In genomic region chr3:194194757-194195086, GRCh38 we compare ENCODE assay signal across 19 cellular contexts. TPM values are rescaled to one million over a fixed set of nuclear protein-coding genes. Genes with fewer than 3 reads are reported as not detected.
A peak's percentile ranks its signal among the peaks of the same experiment; 100 is the strongest.
DNase-seq lines count a peak whose midpoint lies in the region; ATAC-seq, FAIRE-seq and TF ChIP-seq lines count a peak whose summit lies in the region.
"Had no signal": no experiment of that assay in that cellular context is flagged by ENCODE, and none has a peak within 500 bp of the region (broad histone marks: within the 10 kb centered on the region; RNA-seq: fewer than 3 reads in every experiment).

No MANE protein-coding gene starts in this region.

- intact Hi-C loops in activated B cell treated with CpG ODN at 0.5 μM for 24 hours (cut with micrococcal nuclease) (loop anchor here (2.0 kb wide), 1 partner anchor 224 kb away; no protein-coding TSS in a partner anchor), K562 (cut with micrococcal nuclease) (no loop called here), left ventricle myocardium superior (cut with micrococcal nuclease) (no loop called here)
- intact Hi-C loops in activated T-helper 2 cell treated with anti-CD3 and anti-CD28 coated beads, Interferon-gamma antibody, Interleukin-2, Interleukin-4, amounts not matched to agents 10 μg/mL and 5 μg/mL and 100 μg/mL, durations not matched to agents 14 hours and 24 hours and 36 hours (cut with micrococcal nuclease): no loop called here

- FAIRE-seq in K562 (lab: Jason Lieb, UNC): peak; percentile 62
- FAIRE-seq: HTR-8/SVneo had no signal

- H3K36me3 Mint-ChIP-seq in activated B cell treated with CpG ODN at 0.5 μM for 24 hours (ENCODE audit: low read depth): no peaks in the 10 kb centered on the region
- no peaks in the 10 kb centered on the region for H3K36me3 Mint-ChIP-seq in stimulated activated memory B cell treated with anti-CD40 and anti-IgM and Interleukin-4, amounts not matched to agents 10 μg/mL and 1 μg/mL and 100 μg/mL, for 72 hours
- H3K36me3 Mint-ChIP-seq in activated T-helper 2 cell treated with anti-CD3 and anti-CD28 coated beads, Interferon-gamma antibody, Interleukin-2, Interleukin-4, amounts not matched to agents 10 μg/mL and 5 μg/mL and 100 μg/mL, durations not matched to agents 14 hours and 24 hours and 36 hours (ENCODE audit: low read depth): no peaks in the 10 kb centered on the region

- 93% methylated on average over 1 of the region's 1 CpG for WGBS in K562 (ENCODE audit: insufficient coverage, low coverage, missing lambda C conversion rate)

- TF ChIP-seq POLR2A in K562 (conservative IDR thresholded peaks at IDR 0.05): no peak

- no peaks in the 10 kb centered on the region for H4K20me1 ChIP-seq in K562 (replicated peaks; ENCODE audit: control insufficient read depth, insufficient read depth, low read length)

- TF ChIP-seq EP300 in K562 (IDR thresholded peaks at IDR 0.05; ENCODE audit: low read length): no peak

- peak overlapping the region; percentile 29 for H3K4me3 Mint-ChIP-seq in activated B cell treated with CpG ODN at 0.5 μM for 24 hours
- H3K4me3 Mint-ChIP-seq in stimulated activated memory B cell treated with anti-CD40 and anti-IgM and Interleukin-4, amounts not matched to agents 10 μg/mL and 1 μg/mL and 100 μg/mL, for 72 hours: peak overlapping the region; percentile 49
- no peak overlapping the region for H3K4me3 Mint-ChIP-seq in activated T-helper 2 cell treated with anti-CD3 and anti-CD28 coated beads, Interferon-gamma antibody, Interleukin-2, Interleukin-4, amounts not matched to agents 10 μg/mL and 5 μg/mL and 100 μg/mL, durations not matched to agents 14 hours and 24 hours and 36 hours (ENCODE audit: low read depth)

- H3K27me3 Mint-ChIP-seq in activated B cell treated with CpG ODN at 0.5 μM for 24 hours: peaks cover 4% of the 10 kb centered on the region
- H3K27me3 Mint-ChIP-seq in stimulated activated memory B cell treated with anti-CD40 and anti-IgM and Interleukin-4, amounts not matched to agents 10 μg/mL and 1 μg/mL and 100 μg/mL, for 72 hours: no peaks in the 10 kb centered on the region
- peaks cover 18% of the 10 kb centered on the region for H3K27me3 Mint-ChIP-seq in activated T-helper 2 cell treated with anti-CD3 and anti-CD28 coated beads, Interferon-gamma antibody, Interleukin-2, Interleukin-4, amounts not matched to agents 10 μg/mL and 5 μg/mL and 100 μg/mL, durations not matched to agents 14 hours and 24 hours and 36 hours (ENCODE audit: low read depth)

- DNase-seq in NCI-H82 (lab: John Stamatoyannopoulos, UW) (peak; percentile 63), NCI-H82 treated with DMSO at 0.1 percent for 48 hours (lab: John Stamatoyannopoulos, UW; ENCODE audit: unreplicated experiment) (no peak), activated B cell treated with CpG ODN at 0.5 μM for 24 hours (no peak), K562 (ENCODE audit: extremely low read depth in 1 of 4, low spot score in 3 of 4) (peak in 3 of 4 experiments; percentile 28 to 62 (median 39)), DMS53 treated with DMSO at 0.1 percent for 48 hours (lab: John Stamatoyannopoulos, UW; ENCODE audit: unreplicated experiment) (no peak), left ventricle myocardium superior (no peak)
- no peak for DNase-seq in activated T-helper 2 cell treated with anti-CD3 and anti-CD28 coated beads, Interferon-gamma antibody, Interleukin-2, Interleukin-4, amounts not matched to agents 10 μg/mL and 5 μg/mL and 100 μg/mL, durations not matched to agents 14 hours and 24 hours and 36 hours (ENCODE audit: low spot score)
- DNase-seq: COR-L47, DMS153, MM.1S, NCI-H1105, NCI-H187, NCI-H446, NCI-H748 treated with DMSO at 0.1 percent for 48 hours had no signal

- H2AFZ ChIP-seq in K562 (ENCODE audit: low read depth, low read length): peak overlapping the region; percentile 90

- no peaks in the 10 kb centered on the region for H3K36me3 ChIP-seq in K562 (ENCODE audit: control insufficient read depth, insufficient read depth, low read length)

- H3K27ac Mint-ChIP-seq in activated B cell treated with CpG ODN at 0.5 μM for 24 hours: peak overlapping the region; percentile 74
- H3K27ac Mint-ChIP-seq in stimulated activated memory B cell treated with anti-CD40 and anti-IgM and Interleukin-4, amounts not matched to agents 10 μg/mL and 1 μg/mL and 100 μg/mL, for 72 hours: peak overlapping the region; percentile 64
- H3K27ac Mint-ChIP-seq in activated T-helper 2 cell treated with anti-CD3 and anti-CD28 coated beads, Interferon-gamma antibody, Interleukin-2, Interleukin-4, amounts not matched to agents 10 μg/mL and 5 μg/mL and 100 μg/mL, durations not matched to agents 14 hours and 24 hours and 36 hours: no peak overlapping the region

- no peaks in the 10 kb centered on the region for H3K27me3 ChIP-seq in K562 (ENCODE audit: control insufficient read depth in 2 of 2, insufficient read depth in 2 of 2, low read length in 2 of 2)

- ATAC-seq in activated B cell treated with CpG ODN at 0.5 μM for 24 hours (ENCODE audit: low read depth) (no peak), K562 (peak; percentile 58), left ventricle myocardium superior (no peak)
- no peak for ATAC-seq in stimulated activated memory B cell treated with anti-CD40 and anti-IgM and Interleukin-4, amounts not matched to agents 10 μg/mL and 1 μg/mL and 100 μg/mL, for 72 hours
- ATAC-seq: HCT116 had no signal

- in situ Hi-C loops in K562 (cut with MboI): no loop called here

- no peak for TF ChIP-seq RAD21 in K562 (CRISPR knock-in tag; conservative IDR thresholded peaks at IDR 0.05 in 1 of 2, IDR thresholded peaks at IDR 0.05 in 1 of 2)

- no peaks in the 10 kb centered on the region for H3K9me3 Mint-ChIP-seq in activated B cell treated with CpG ODN at 0.5 μM for 24 hours
- no peaks in the 10 kb centered on the region for H3K9me3 Mint-ChIP-seq in stimulated activated memory B cell treated with anti-CD40 and anti-IgM and Interleukin-4, amounts not matched to agents 10 μg/mL and 1 μg/mL and 100 μg/mL, for 72 hours
- H3K9me3 Mint-ChIP-seq in activated T-helper 2 cell treated with anti-CD3 and anti-CD28 coated beads, Interferon-gamma antibody, Interleukin-2, Interleukin-4, amounts not matched to agents 10 μg/mL and 5 μg/mL and 100 μg/mL, durations not matched to agents 14 hours and 24 hours and 36 hours: no peaks in the 10 kb centered on the region

- H3K79me2 ChIP-seq in K562 (ENCODE audit: control insufficient read depth, insufficient read depth, low read length): no peaks in the 10 kb centered on the region

- H3K9me1 ChIP-seq in K562 (ENCODE audit: control insufficient read depth, insufficient read depth, low read length): no peaks in the 10 kb centered on the region

- no peaks in the 10 kb centered on the region for H3K9me3 ChIP-seq in K562 (replicated peaks; ENCODE audit: control insufficient read depth, insufficient read depth, low read depth, low read length)

- peak overlapping the region in 1 of 2 experiments; percentile 32; a peak in 2 of 4 replicates for H3K9ac ChIP-seq in K562 (ENCODE audit: insufficient read depth in 1 of 2, low read depth in 2 of 2, low read length in 2 of 2)

- CTCF ChIA-PET in activated B cell treated with CpG ODN at 0.5 μM for 24 hours (lab: Charles Lee): interaction anchor here (0.9 kb wide), 1 partner anchor 121 kb away, joined by 3 read pairs; no protein-coding TSS in a partner anchor
- CTCF ChIA-PET in K562 (lab: Yijun Ruan, JAX; ENCODE audit: low intra/inter-chr PET ratio): no interaction called here

- BruUV-seq in K562 (replicated peaks; lab: Mats Ljungman, UMichigan): no TSS peak

- H3K4me3 ChIP-seq in K562: no peak overlapping the region

- H3K27ac ChIP-seq in K562 (ENCODE audit: extremely low read depth, low read depth, low read length): peak overlapping the region; percentile 49; the same call in 2 of the 3 replicates
- H3K27ac ChIP-seq: 22Rv1, C4-2B had no signal

- POLR2A ChIA-PET in activated B cell treated with CpG ODN at 0.5 μM for 24 hours (lab: Charles Lee): no interaction called here
- POLR2A ChIA-PET in K562 (lab: Yijun Ruan, JAX): interaction anchor here (0.5 kb wide), 1 partner anchor 16 kb away, joined by 4 read pairs; no protein-coding TSS in a partner anchor

- H3K4me1 ChIP-seq in K562 (replicated peaks in 1 of 2; ENCODE audit: control insufficient read depth in 2 of 2, insufficient read depth in 2 of 2, low read length in 2 of 2): peaks cover 14 to 28% of the 10 kb centered on the region in 2 experiments

- peak overlapping the region; percentile 48 for H3K4me2 ChIP-seq in K562 (ENCODE audit: insufficient read depth, low read length)

- no peak for TF ChIP-seq CTCF in activated B cell treated with CpG ODN at 0.5 μM for 24 hours (IDR thresholded peaks at IDR 0.05)
- no peak for TF ChIP-seq CTCF in K562 (IDR thresholded peaks at IDR 0.05 in 2 of 3, conservative IDR thresholded peaks at IDR 0.05 in 1 of 3; ENCODE audit: insufficient read depth in 2 of 3, low read depth in 1 of 3, low read length in 3 of 3)

- peaks cover 39% of the 10 kb centered on the region for H3K4me1 Mint-ChIP-seq in activated B cell treated with CpG ODN at 0.5 μM for 24 hours
- peaks cover 27% of the 10 kb centered on the region for H3K4me1 Mint-ChIP-seq in stimulated activated memory B cell treated with anti-CD40 and anti-IgM and Interleukin-4, amounts not matched to agents 10 μg/mL and 1 μg/mL and 100 μg/mL, for 72 hours
- H3K4me1 Mint-ChIP-seq in activated T-helper 2 cell treated with anti-CD3 and anti-CD28 coated beads, Interferon-gamma antibody, Interleukin-2, Interleukin-4, amounts not matched to agents 10 μg/mL and 5 μg/mL and 100 μg/mL, durations not matched to agents 14 hours and 24 hours and 36 hours (ENCODE audit: low read depth): peaks cover 11% of the 10 kb centered on the region

RNA-seq across cellular contexts. Expression of gene HES1, which starts 58.8 kb away (rescaled TPM):
- total RNA-seq in activated B cell treated with CpG ODN at 0.5 μM for 24 hours (5.0 and 5.9 TPM in 2 replicates), K562 (2014; rRNA removed) (37.0 and 46.8 TPM in 2 replicates), K562 (2014; rRNA removed; fragmentation: Illumina TruSeq; extraction: Trizol) (17.7 and 17.8 TPM in 2 replicates), K562 (2015; rRNA removed; fragmentation: Illumina TruSeq; extraction: Trizol) (24.0 and 24.9 TPM in 2 replicates), K562 (2021) (30.5 and 39.1 TPM in 2 replicates), left ventricle myocardium superior (13.4 TPM)
- 7.6 and 9.1 TPM in 2 replicates for total RNA-seq in K562 (2011; cell fraction: chromatin; rRNA removed; ENCODE audit: low replicate concordance)
- total RNA-seq in K562 (2011; cell fraction: nucleolus; rRNA removed): 13.3 and 13.7 TPM in 2 replicates
- total RNA-seq in K562 (2011; cell fraction: nucleoplasm; rRNA removed): 10.1 and 12.0 TPM in 2 replicates
- polyA plus RNA-seq in K562 (2011; rRNA removed) (4.8 and 9.0 TPM in 2 replicates), K562 (2014; fragmentation: Illumina TruSeq; extraction: Trizol) (16.7 and 19.3 TPM in 2 replicates), K562 (2014; fragmentation: Nextera tagmentation; extraction: Ambion mirVana) (1 to 10 TPM; 3.4 to 6.3 TPM), K562 (2014; rRNA removed) (23.1 and 32.2 TPM in 2 replicates)
- 4.5 and 21.4 TPM in 2 replicates for polyA plus RNA-seq in K562 (2011; cell fraction: cytosol; rRNA removed)
- 7.4 and 25.5 TPM in 2 replicates for polyA plus RNA-seq in K562 (2011; cell fraction: nucleus; rRNA removed)
- polyA plus RNA-seq in K562 (2012): 45.6 and 82.2 TPM in 2 replicates
- 2.8 and 7.0 TPM in 2 replicates for polyA minus RNA-seq in K562 (2011; rRNA and poly(A)+ RNA removed)
- polyA minus RNA-seq in K562 (2011; cell fraction: cytosol; rRNA and poly(A)+ RNA removed): 7.7 and 23.0 TPM in 2 replicates
- 12.7 and 22.8 TPM in 2 replicates for polyA minus RNA-seq in K562 (2011; cell fraction: nucleus; rRNA and poly(A)+ RNA removed)
- 0.37 and 0.53 TPM in 2 replicates for total RNA-seq in activated T-helper 2 cell treated with anti-CD3 and anti-CD28 coated beads, Interferon-gamma antibody, Interleukin-2, Interleukin-4, amounts not matched to agents 10 μg/mL and 5 μg/mL and 100 μg/mL, durations not matched to agents 14 hours and 24 hours and 36 hours

Comparison
In these comparisons a context has a peak if more than half of its experiments do, and no peak if none do; other contexts are left out.
1. DNase-seq: peak in NCI-H82 (single experiment) and K562 (3 of 4); none in NCI-H82 treated with DMSO at 0.1 percent for 48 hours (single experiment), activated B cell treated with CpG ODN at 0.5 μM for 24 hours (single experiment), DMS53 treated with DMSO at 0.1 percent for 48 hours (single experiment), activated T-helper 2 cell treated with anti-CD3 and anti-CD28 coated beads, Interferon-gamma antibody, Interleukin-2, Interleukin-4, amounts not matched to agents 10 μg/mL and 5 μg/mL and 100 μg/mL, durations not matched to agents 14 hours and 24 hours and 36 hours (single experiment) and left ventricle myocardium superior (single experiment).